ENCODE assay signal across 22 cellular contexts in the genomic region with DNA sequence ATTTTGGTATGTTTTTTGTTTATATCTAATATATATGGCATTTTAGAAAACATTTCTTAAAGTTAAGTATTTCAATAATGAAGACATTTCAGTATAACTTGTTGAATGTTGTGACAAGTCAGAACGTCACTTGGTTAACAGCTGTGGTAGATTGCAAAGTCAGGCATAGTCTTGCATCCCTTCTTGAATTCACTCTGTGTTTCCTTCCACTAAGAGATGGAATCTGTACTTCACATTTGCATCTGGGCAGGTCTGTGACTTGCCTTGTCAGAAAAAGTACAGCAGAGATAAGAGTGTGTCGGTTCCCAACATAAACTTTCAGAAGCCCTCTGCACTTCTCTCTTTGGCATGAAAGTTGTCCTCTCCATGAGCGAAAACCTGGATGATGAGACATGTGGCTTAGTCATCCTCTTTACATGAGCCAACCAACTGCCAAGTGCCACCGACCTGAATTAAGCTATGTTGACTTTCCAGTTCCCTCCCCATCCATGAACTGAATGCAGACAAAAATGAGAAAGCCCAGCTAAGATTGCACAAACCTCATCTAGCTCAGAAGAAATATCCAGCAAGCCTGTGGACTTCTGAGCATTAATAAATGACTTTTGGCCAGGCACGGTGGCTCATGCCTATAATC.
A peak's percentile ranks its signal among the peaks of the same experiment; 100 is the strongest.
DNase-seq lines count a peak whose midpoint lies in the region; ATAC-seq, FAIRE-seq and TF ChIP-seq lines count a peak whose summit lies in the region.
"Had no signal": no experiment of that assay in that cellular context is flagged by ENCODE, and none has a peak within 500 bp of the region (broad histone marks: within the 10 kb centered on the region; RNA-seq: fewer than 3 reads in every experiment).

No MANE protein-coding gene starts in this region.

- H2AFZ ChIP-seq in GM23338, result peak overlapping the region; percentile 80; the same call in 1 of the 2 replicates
- no peak overlapping the region for H2AFZ ChIP-seq in PC-3 (ENCODE audit: low read length)
- peak overlapping the region; percentile 70 for H2AFZ ChIP-seq in K562 (ENCODE audit: low read depth, low read length)

- 5% methylated on average over 5 of the region's 5 CpGs for WGBS in K562 (ENCODE audit: insufficient coverage, low coverage, missing lambda C conversion rate)

- POLR2A ChIA-PET in PC-3 (lab: Charles Lee; ENCODE audit: unreplicated experiment), result no interaction called here
- POLR2A ChIA-PET in K562 (lab: Yijun Ruan, JAX), result no interaction called here

- no peaks in the 10 kb centered on the region for H3K27me3 ChIP-seq in GM23338 (ENCODE audit: insufficient read depth)
- H3K27me3 ChIP-seq in PC-3 (ENCODE audit: low read length), result no peaks in the 10 kb centered on the region
- H3K27me3 ChIP-seq in K562 (ENCODE audit: control insufficient read depth in 2 of 2, insufficient read depth in 2 of 2, low read length in 2 of 2), result no peaks in the 10 kb centered on the region
- H3K27me3 ChIP-seq: BLaER1 had no signal

- peak; percentile 5 for DNase-seq in Ammon's horn (ENCODE audit: low spot score)
- no peak for DNase-seq in GM23338 (ENCODE audit: low spot score)
- peak; percentile 63 for DNase-seq in PC-3
- DNase-seq in K562 (ENCODE audit: extremely low read depth in 1 of 4, low spot score in 3 of 4), result peak in 1 of 4 experiments; percentile 45
- no peak for DNase-seq in stimulated activated naive B cell treated with anti-CD40 and anti-IgM and Interleukin-4, amounts not matched to agents 10 μg/mL and 1 μg/mL and 100 μg/mL, for 72 hours
- no peak for DNase-seq in hippocampal formation (lab: John Stamatoyannopoulos, UW)
- DNase-seq in NCI-H774 (lab: John Stamatoyannopoulos, UW), result no peak
- DNase-seq: CD4-positive, CD25-positive, alpha-beta regulatory T cell; CD8-positive, alpha-beta T cell; DMS 273 treated with DMSO at 0.1 percent for 48 hours; DMS79; EL; GF-D8; H9 had no signal

- no peaks in the 10 kb centered on the region for H4K20me1 ChIP-seq in GM23338 (replicated peaks; ENCODE audit: insufficient read depth)
- no peaks in the 10 kb centered on the region for H4K20me1 ChIP-seq in PC-3 (ENCODE audit: low read length)
- no peaks in the 10 kb centered on the region for H4K20me1 ChIP-seq in K562 (replicated peaks; ENCODE audit: control insufficient read depth, insufficient read depth, low read length)
- H4K20me1 ChIP-seq: BLaER1 had no signal

- no peaks in the 10 kb centered on the region for H3K36me3 Mint-ChIP-seq in GM23338 (ENCODE audit: low read depth)
- H3K36me3 Mint-ChIP-seq in stimulated activated naive B cell treated with anti-CD40 and anti-IgM and Interleukin-4, amounts not matched to agents 10 μg/mL and 1 μg/mL and 100 μg/mL, for 72 hours, result no peaks in the 10 kb centered on the region
- H3K36me3 Mint-ChIP-seq: CD4-positive, CD25-positive, alpha-beta regulatory T cell; CD8-positive, alpha-beta T cell had no signal

- CTCF ChIA-PET in PC-3 (lab: Charles Lee), result interaction anchor here (0.6 kb wide), 1 partner anchor 1159 kb away, joined by 3 read pairs; no protein-coding TSS in a partner anchor
- CTCF ChIA-PET in K562 (lab: Yijun Ruan, JAX; ENCODE audit: low intra/inter-chr PET ratio), result no interaction called here

- TF ChIP-seq CTCF in GM23338 (conservative IDR thresholded peaks at IDR 0.05; ENCODE audit: low read depth in 2 of 2), result no peak
- TF ChIP-seq CTCF in PC-3 (conservative IDR thresholded peaks at IDR 0.05; ENCODE audit: low read depth, low read length), result no peak
- TF ChIP-seq CTCF in K562 (IDR thresholded peaks at IDR 0.05 in 2 of 3, conservative IDR thresholded peaks at IDR 0.05 in 1 of 3; ENCODE audit: insufficient read depth in 2 of 3, low read depth in 1 of 3, low read length in 3 of 3), result no peak

- TF ChIP-seq RAD21 in K562 (CRISPR knock-in tag; conservative IDR thresholded peaks at IDR 0.05 in 1 of 2, IDR thresholded peaks at IDR 0.05 in 1 of 2), result no peak

- no peak for TF ChIP-seq EP300 in K562 (IDR thresholded peaks at IDR 0.05; ENCODE audit: low read length)

- in situ Hi-C loops in K562 (cut with MboI), result no loop called here

- no peaks in the 10 kb centered on the region for H3K9me3 ChIP-seq in PC-3 (ENCODE audit: low read length)
- H3K9me3 ChIP-seq in K562 (replicated peaks; ENCODE audit: control insufficient read depth, insufficient read depth, low read depth, low read length), result no peaks in the 10 kb centered on the region

- H3K4me1 Mint-ChIP-seq in GM23338, result no peaks in the 10 kb centered on the region
- H3K4me1 Mint-ChIP-seq in stimulated activated naive B cell treated with anti-CD40 and anti-IgM and Interleukin-4, amounts not matched to agents 10 μg/mL and 1 μg/mL and 100 μg/mL, for 72 hours, result peaks cover 0 to 3% of the 10 kb centered on the region in 2 donors
- H3K4me1 Mint-ChIP-seq: B cell; CD4-positive, CD25-positive, alpha-beta regulatory T cell; H9 had no signal

- H3K27me3 Mint-ChIP-seq in GM23338 (ENCODE audit: insufficient read depth, low read depth, poor library complexity), result no peaks in the 10 kb centered on the region
- H3K27me3 Mint-ChIP-seq in stimulated activated naive B cell treated with anti-CD40 and anti-IgM and Interleukin-4, amounts not matched to agents 10 μg/mL and 1 μg/mL and 100 μg/mL, for 72 hours, result no peaks in the 10 kb centered on the region
- H3K27me3 Mint-ChIP-seq: B cell; CD4-positive, CD25-positive, alpha-beta regulatory T cell had no signal

- H3K4me3 ChIP-seq in GM23338, result no peak overlapping the region
- no peak overlapping the region for H3K4me3 ChIP-seq in PC-3 (ENCODE audit: low read length)
- no peak overlapping the region for H3K4me3 ChIP-seq in K562
- H3K4me3 ChIP-seq: BLaER1 had no signal

- TF ChIP-seq POLR2A in K562 (conservative IDR thresholded peaks at IDR 0.05), result no peak

- H3K79me2 ChIP-seq in GM23338 (replicated peaks; ENCODE audit: insufficient read depth), result no peaks in the 10 kb centered on the region
- H3K79me2 ChIP-seq in PC-3 (ENCODE audit: low read length), result no peaks in the 10 kb centered on the region
- no peaks in the 10 kb centered on the region for H3K79me2 ChIP-seq in K562 (ENCODE audit: control insufficient read depth, insufficient read depth, low read length)

- H3K27ac ChIP-seq in GM23338 (ENCODE audit: low read depth) (no peak overlapping the region), PC-3 (ENCODE audit: low read length) (no peak overlapping the region), K562 (ENCODE audit: extremely low read depth, low read depth, low read length) (peak overlapping the region; percentile 16; the same call in 1 of the 3 replicates)
- H3K27ac ChIP-seq: BLaER1, C4-2B had no signal

- H3K4me3 Mint-ChIP-seq in GM23338, result no peak overlapping the region
- no peak overlapping the region for H3K4me3 Mint-ChIP-seq in stimulated activated naive B cell treated with anti-CD40 and anti-IgM and Interleukin-4, amounts not matched to agents 10 μg/mL and 1 μg/mL and 100 μg/mL, for 72 hours
- H3K4me3 Mint-ChIP-seq: B cell; CD4-positive, CD25-positive, alpha-beta regulatory T cell; CD8-positive, alpha-beta T cell; H9 had no signal

- H3K4me2 ChIP-seq in GM23338 (no peak overlapping the region), PC-3 (ENCODE audit: low read length) (no peak overlapping the region), K562 (ENCODE audit: insufficient read depth, low read length) (peak overlapping the region; percentile 43)
- H3K4me2 ChIP-seq: BLaER1 had no signal

- no peaks in the 10 kb centered on the region for H3K36me3 ChIP-seq in GM23338 (ENCODE audit: insufficient read depth)
- H3K36me3 ChIP-seq in PC-3 (ENCODE audit: low read depth, low read length), result no peaks in the 10 kb centered on the region
- no peaks in the 10 kb centered on the region for H3K36me3 ChIP-seq in K562 (ENCODE audit: control insufficient read depth, insufficient read depth, low read length)

- peaks cover 75% of the 10 kb centered on the region for H3K9me3 Mint-ChIP-seq in GM23338
- no peaks in the 10 kb centered on the region for H3K9me3 Mint-ChIP-seq in stimulated activated naive B cell treated with anti-CD40 and anti-IgM and Interleukin-4, amounts not matched to agents 10 μg/mL and 1 μg/mL and 100 μg/mL, for 72 hours
- H3K9me3 Mint-ChIP-seq: CD8-positive, alpha-beta T cell had no signal

- intact Hi-C loops in PC-3 (cut with micrococcal nuclease) (no loop called here), K562 (cut with micrococcal nuclease) (no loop called here)

- no peaks in the 10 kb centered on the region for H3K4me1 ChIP-seq in GM23338 (ENCODE audit: insufficient read depth)
- H3K4me1 ChIP-seq in PC-3 (ENCODE audit: insufficient read depth, low read length), result peaks cover 15% of the 10 kb centered on the region; the same call in 1 of the 2 replicates
- no peaks in the 10 kb centered on the region; a peak in 2 of 5 replicates for H3K4me1 ChIP-seq in K562 (replicated peaks in 1 of 2; ENCODE audit: control insufficient read depth in 2 of 2, insufficient read depth in 2 of 2, low read length in 2 of 2)

- ATAC-seq in GM23338, result no peak
- peak; percentile 66 for ATAC-seq in PC-3
- ATAC-seq in K562, result peak; percentile 85
- ATAC-seq in stimulated activated naive B cell treated with anti-CD40 and anti-IgM and Interleukin-4, amounts not matched to agents 10 μg/mL and 1 μg/mL and 100 μg/mL, for 72 hours (replicated peaks), result no peak
- ATAC-seq in GM19324 (IDR thresholded peaks at IDR 0.05; ENCODE audit: low FRiP score, unreplicated experiment), result no peak
- ATAC-seq: CD8-positive, alpha-beta T cell; HCT116 had no signal

- BruUV-seq in PC-3 (replicated peaks; lab: Mats Ljungman, UMichigan), result no TSS peak
- no TSS peak for BruUV-seq in K562 (replicated peaks; lab: Mats Ljungman, UMichigan)

- H3K9me2 ChIP-seq in GM23338 (ENCODE audit: insufficient read depth) (no peaks in the 10 kb centered on the region), PC-3 (replicated peaks; ENCODE audit: low read length) (no peaks in the 10 kb centered on the region; the same call in 1 of the 2 replicates)

- peak; percentile 73 for FAIRE-seq in K562 (lab: Jason Lieb, UNC)
- FAIRE-seq: D721Med, GM12891, GM18507 had no signal

- no peaks in the 10 kb centered on the region for H3K9me1 ChIP-seq in K562 (ENCODE audit: control insufficient read depth, insufficient read depth, low read length)

- no peak overlapping the region for H3K9ac ChIP-seq in PC-3 (ENCODE audit: low read length)
- no peak overlapping the region for H3K9ac ChIP-seq in K562 (ENCODE audit: insufficient read depth in 1 of 2, low read depth in 2 of 2, low read length in 2 of 2)
- H3K9ac ChIP-seq: BLaER1 had no signal

- H3F3A ChIP-seq in GM23338 (replicated peaks; ENCODE audit: low read depth) (no peaks in the 10 kb centered on the region), PC-3 (ENCODE audit: low read length, unreplicated experiment) (no peaks in the 10 kb centered on the region)

- no peak overlapping the region for H3K27ac Mint-ChIP-seq in GM23338
- H3K27ac Mint-ChIP-seq in stimulated activated naive B cell treated with anti-CD40 and anti-IgM and Interleukin-4, amounts not matched to agents 10 μg/mL and 1 μg/mL and 100 μg/mL, for 72 hours, result no peak overlapping the region
- H3K27ac Mint-ChIP-seq: B cell; CD4-positive, CD25-positive, alpha-beta regulatory T cell; CD8-positive, alpha-beta T cell; H9 had no signal

TF ChIP-seq in GM23338, 12 proteins besides CTCF, POLR2A, EP300 and RAD21 (continues in another document):
- TF ChIP-seq ZNF331 (CRISPR knock-in tag; IDR thresholded peaks at IDR 0.05; ENCODE audit: low read depth), result no peak

Comparison
In these comparisons a context has a peak if more than half of its experiments do, and no peak if none do; other contexts are left out.
1. DNase-seq: peak in Ammon's horn (single experiment) and PC-3 (single experiment); none in GM23338 (single experiment), stimulated activated naive B cell treated with anti-CD40 and anti-IgM and Interleukin-4, amounts not matched to agents 10 μg/mL and 1 μg/mL and 100 μg/mL, for 72 hours (single experiment), hippocampal formation (0 of 2) and NCI-H774 (single experiment).
2. ATAC-seq: peak in PC-3 (single experiment) and K562 (single experiment); none in GM23338 (single experiment), stimulated activated naive B cell treated with anti-CD40 and anti-IgM and Interleukin-4, amounts not matched to agents 10 μg/mL and 1 μg/mL and 100 μg/mL, for 72 hours (0 of 2) and GM19324 (single experiment).